ENCODE assay signal across 19 cellular contexts in the genomic region with DNA sequence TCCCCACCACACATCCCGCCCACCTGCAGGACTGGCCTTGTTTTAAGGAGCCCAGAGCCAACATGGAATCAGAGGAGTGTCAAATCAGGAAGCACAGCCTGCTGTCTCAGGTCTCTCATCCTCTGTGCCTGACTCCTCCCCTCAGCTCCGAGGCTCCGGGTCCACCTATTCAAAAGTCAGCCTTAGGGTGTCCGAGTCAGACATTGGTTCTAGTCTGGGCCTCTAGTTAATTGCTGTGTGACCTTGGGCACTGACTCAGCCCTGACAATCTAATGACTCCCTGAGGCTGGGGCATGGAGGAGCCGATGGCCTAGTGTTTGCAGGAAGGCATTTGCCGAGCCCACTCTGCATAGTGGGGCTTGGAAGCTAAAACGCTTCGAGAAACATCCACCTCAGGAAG.
"Had no signal": no experiment of that assay in that cellular context is flagged by ENCODE, and none has a peak within 500 bp of the region (broad histone marks: within the 10 kb centered on the region; RNA-seq: fewer than 3 reads in every experiment).

No MANE protein-coding gene starts in this region.

- H3K27ac Mint-ChIP-seq: activated CD4-positive, alpha-beta memory T cell treated with anti-CD3 and anti-CD28 coated beads for 36 hours; activated CD4-positive, alpha-beta T cell treated with anti-CD3 and anti-CD28 coated beads for 36 hours; activated naive CD8-positive, alpha-beta T cell treated with anti-CD3 and anti-CD28 coated beads for 36 hours; naive B cell; stimulated activated effector memory CD8-positive, alpha-beta T cell treated with anti-CD3 and anti-CD28 coated beads, Interleukin-12 subunit alpha, Interleukin-12 subunit beta, amount 100 ng/mL, for 72 hours; T-helper 1 cell treated with Interleukin-12 subunit alpha and Interleukin-12 subunit beta and Interleukin-4 antibody, amounts not matched to agents 30 μg/mL and 1 μg/mL, for 36 hours; type B pancreatic cell had no signal

- H3K4me1 ChIP-seq: pancreas, right lobe of liver, testis had no signal

- H3K4me1 Mint-ChIP-seq: activated CD4-positive, alpha-beta T cell treated with anti-CD3 and anti-CD28 coated beads for 36 hours; activated naive CD8-positive, alpha-beta T cell treated with anti-CD3 and anti-CD28 coated beads for 36 hours; naive B cell; stimulated activated effector memory CD8-positive, alpha-beta T cell treated with anti-CD3 and anti-CD28 coated beads, Interleukin-12 subunit alpha, Interleukin-12 subunit beta, amount 100 ng/mL, for 72 hours had no signal

- H3K4me3 ChIP-seq: cardiac muscle cell, mucosa of descending colon, pancreas, right lobe of liver, testis had no signal

- H3K9me3 Mint-ChIP-seq: activated CD4-positive, alpha-beta memory T cell treated with anti-CD3 and anti-CD28 coated beads for 36 hours; activated naive CD8-positive, alpha-beta T cell treated with anti-CD3 and anti-CD28 coated beads for 36 hours; T-helper 1 cell treated with Interleukin-12 subunit alpha and Interleukin-12 subunit beta and Interleukin-4 antibody, amounts not matched to agents 30 μg/mL and 1 μg/mL, for 36 hours; type B pancreatic cell had no signal

- FAIRE-seq: pancreas, small intestine had no signal

- H3K36me3 Mint-ChIP-seq: activated CD4-positive, alpha-beta memory T cell treated with anti-CD3 and anti-CD28 coated beads for 36 hours; activated naive CD8-positive, alpha-beta T cell treated with anti-CD3 and anti-CD28 coated beads for 36 hours; stimulated activated effector memory CD8-positive, alpha-beta T cell treated with anti-CD3 and anti-CD28 coated beads, Interleukin-12 subunit alpha, Interleukin-12 subunit beta, amount 100 ng/mL, for 72 hours; type B pancreatic cell had no signal

- H3K27ac ChIP-seq: cardiac muscle cell, pancreas, right lobe of liver, testis had no signal

- H3K27me3 Mint-ChIP-seq: activated CD4-positive, alpha-beta memory T cell treated with anti-CD3 and anti-CD28 coated beads for 36 hours; type B pancreatic cell had no signal

- H3K9me3 ChIP-seq: mucosa of descending colon, pancreas, right lobe of liver, testis had no signal

- H3K36me3 ChIP-seq: cardiac muscle cell, pancreas, right lobe of liver had no signal

- ATAC-seq: activated CD4-positive, alpha-beta T cell treated with anti-CD3 and anti-CD28 coated beads for 36 hours; left ventricle myocardium superior; mucosa of descending colon; pancreas had no signal

- H3K4me3 Mint-ChIP-seq: activated CD4-positive, alpha-beta memory T cell treated with anti-CD3 and anti-CD28 coated beads for 36 hours; activated CD4-positive, alpha-beta T cell treated with anti-CD3 and anti-CD28 coated beads for 36 hours; activated naive CD8-positive, alpha-beta T cell treated with anti-CD3 and anti-CD28 coated beads for 36 hours; naive B cell; stimulated activated effector memory CD8-positive, alpha-beta T cell treated with anti-CD3 and anti-CD28 coated beads, Interleukin-12 subunit alpha, Interleukin-12 subunit beta, amount 100 ng/mL, for 72 hours; T-helper 1 cell treated with Interleukin-12 subunit alpha and Interleukin-12 subunit beta and Interleukin-4 antibody, amounts not matched to agents 30 μg/mL and 1 μg/mL, for 36 hours; type B pancreatic cell had no signal

- H3K27me3 ChIP-seq: pancreas, right lobe of liver, testis had no signal

- DNase-seq: activated CD4-positive, alpha-beta memory T cell treated with anti-CD3 and anti-CD28 coated beads for 36 hours; activated CD4-positive, alpha-beta T cell treated with anti-CD3 and anti-CD28 coated beads for 36 hours; activated naive CD8-positive, alpha-beta T cell treated with anti-CD3 and anti-CD28 coated beads for 36 hours; activated T-cell treated with anti-CD3 and anti-CD28 coated beads for 4 hours; amniotic stem cell; dermis blood vessel endothelial cell; effector memory CD4-positive, alpha-beta T cell; left ventricle myocardium superior; mucosa of descending colon; naive B cell; small intestine; stimulated activated CD4-positive, alpha-beta T cell treated with anti-CD3 and anti-CD28 coated beads, Interleukin-4, amount 100 ng/mL, for 24 hours; testis had no signal
